13 cellular contexts compared by ENCODE assay signal in genomic region chrY:2887955-2888354, GRCh38. TPM values are rescaled to one million over a fixed set of nuclear protein-coding genes. Genes with fewer than 3 reads are reported as not detected.
A peak's percentile ranks its signal among the peaks of the same experiment; 100 is the strongest.
DNase-seq lines count a peak whose midpoint lies in the region; ATAC-seq lines count a peak whose summit lies in the region.
"Had no signal": no experiment of that assay in that cellular context is flagged by ENCODE, and none has a peak within 500 bp of the region (broad histone marks: within the 10 kb centered on the region; RNA-seq: fewer than 3 reads in every experiment).

No MANE protein-coding gene starts in this region.

- H3K9ac ChIP-seq in trophoblast cell (ENCODE audit: low read length) = no peak overlapping the region

- H3K9me3 Mint-ChIP-seq in activated naive CD8-positive, alpha-beta T cell (ENCODE audit: low read depth) = no peaks in the 10 kb centered on the region
- H3K9me3 Mint-ChIP-seq: CD4-positive, CD25-positive, alpha-beta regulatory T cell; T-cell had no signal

- no peaks in the 10 kb centered on the region for H3K79me2 ChIP-seq in trophoblast cell (ENCODE audit: control insufficient read depth, insufficient read depth, low read length, poor library complexity)

- no peak overlapping the region for H3K4me3 ChIP-seq in trophoblast cell (ENCODE audit: low read depth, low read length)
- H3K4me3 ChIP-seq: gastrocnemius medialis had no signal

- no peak overlapping the region for H2AK5ac ChIP-seq in trophoblast cell (ENCODE audit: low read length)

- no peak overlapping the region for H3K18ac ChIP-seq in trophoblast cell (ENCODE audit: low read length)

- no peaks in the 10 kb centered on the region for H3K36me3 ChIP-seq in trophoblast cell (ENCODE audit: control insufficient read depth in 1 of 2, insufficient read depth in 2 of 2, low read length in 2 of 2)
- H3K36me3 ChIP-seq: gastrocnemius medialis had no signal

- no peak overlapping the region for H4K12ac ChIP-seq in trophoblast cell (ENCODE audit: low read depth, low read length)

- no peaks in the 10 kb centered on the region for H3K79me1 ChIP-seq in trophoblast cell (ENCODE audit: low read length)

- H3K4me3 Mint-ChIP-seq in activated naive CD8-positive, alpha-beta T cell = peak overlapping the region; percentile 59

- H3K14ac ChIP-seq in trophoblast cell (ENCODE audit: low read length) = no peak overlapping the region

- H2BK5ac ChIP-seq in trophoblast cell (ENCODE audit: low read depth, low read length, poor library complexity) = no peak overlapping the region

- no peaks in the 10 kb centered on the region for H3K27me3 ChIP-seq in trophoblast cell (ENCODE audit: insufficient read depth, low read length)
- H3K27me3 ChIP-seq: gastrocnemius medialis had no signal

- no CpG with 5 or more reads among the region's 3 CpGs for WGBS in trophoblast cell (ENCODE audit: extremely low coverage, insufficient coverage, insufficient read length)

- H3K27me3 Mint-ChIP-seq in activated naive CD8-positive, alpha-beta T cell = no peaks in the 10 kb centered on the region
- H3K27me3 Mint-ChIP-seq: CD4-positive, CD25-positive, alpha-beta regulatory T cell; T-cell had no signal

- H2BK12ac ChIP-seq in trophoblast cell (ENCODE audit: low read length) = no peak overlapping the region

- DNase-seq in stimulated activated CD4-positive, alpha-beta T cell treated with anti-CD3 and anti-CD28 coated beads, Interleukin-1b, Interleukin-23, amount 100 ng/mL, for 48 hours = peak; percentile 37
- DNase-seq in stimulated activated CD4-positive, alpha-beta T cell treated with anti-CD3 and anti-CD28 coated beads, Interleukin-4, amount 100 ng/mL, for 4 hours = no peak
- DNase-seq in trophoblast cell (no peak), AG20443 (ENCODE audit: low spot score) (no peak), NCI-H2171 (lab: John Stamatoyannopoulos, UW) (no peak), UCSD-AML1 (lab: John Stamatoyannopoulos, UW; ENCODE audit: unreplicated experiment) (no peak)
- DNase-seq: anterior cingulate cortex; CD4-positive, CD25-positive, alpha-beta regulatory T cell; gastrocnemius medialis had no signal

- no peak overlapping the region for H4K8ac ChIP-seq in trophoblast cell (ENCODE audit: low read depth, low read length)

- no peak overlapping the region for H3K4me2 ChIP-seq in trophoblast cell (ENCODE audit: low read length)

- H3K4ac ChIP-seq in trophoblast cell (ENCODE audit: low read depth, low read length) = no peak overlapping the region

- H3K4me1 ChIP-seq in trophoblast cell (ENCODE audit: control insufficient read depth in 1 of 2, insufficient read depth in 2 of 2, low read length in 2 of 2) = peaks cover 0 to 3% of the 10 kb centered on the region in 2 experiments
- H3K4me1 ChIP-seq: gastrocnemius medialis had no signal

- no peak overlapping the region for H2BK120ac ChIP-seq in trophoblast cell (ENCODE audit: insufficient read depth, low read length, poor library complexity)

- H3K4me1 Mint-ChIP-seq in activated naive CD8-positive, alpha-beta T cell (ENCODE audit: low read depth) = peaks cover 13% of the 10 kb centered on the region

- H3K27ac Mint-ChIP-seq in activated naive CD8-positive, alpha-beta T cell = peak overlapping the region; percentile 16
- H3K27ac Mint-ChIP-seq: CD4-positive, CD25-positive, alpha-beta regulatory T cell had no signal

- no peak overlapping the region for H4K91ac ChIP-seq in trophoblast cell (ENCODE audit: low read depth, low read length)

- ATAC-seq in HG03439 (IDR thresholded peaks at IDR 0.05; ENCODE audit: unreplicated experiment) = peak; percentile 88
- ATAC-seq: gastrocnemius medialis had no signal

- H3K36me3 Mint-ChIP-seq in activated naive CD8-positive, alpha-beta T cell = peaks cover 2% of the 10 kb centered on the region
- H3K36me3 Mint-ChIP-seq: CD4-positive, CD25-positive, alpha-beta regulatory T cell; T-cell had no signal

- no peaks in the 10 kb centered on the region for H3K9me3 ChIP-seq in trophoblast cell (ENCODE audit: insufficient read depth, low read depth, low read length)
- H3K9me3 ChIP-seq: gastrocnemius medialis had no signal

- H2AFZ ChIP-seq in trophoblast cell (ENCODE audit: insufficient read depth, low read length, poor library complexity) = no peak overlapping the region

- no peak overlapping the region for H3K23ac ChIP-seq in trophoblast cell (ENCODE audit: low read length)

- no peak overlapping the region for H3K27ac ChIP-seq in trophoblast cell (ENCODE audit: low read depth, low read length)
- H3K27ac ChIP-seq: gastrocnemius medialis, HL-60 had no signal

RNA-seq across cellular contexts. Expression of gene RPS4Y1, which starts 46.6 kb away (rescaled TPM):
- polyA plus RNA-seq in trophoblast cell (2013) = 154 and 158 TPM in 2 replicates

RNA-seq across cellular contexts. Expression of gene ZFY, which starts 47.2 kb away (rescaled TPM):
- 9.6 and 11.1 TPM in 2 replicates for polyA plus RNA-seq in trophoblast cell (2013)
